ENCODE assay signal across 20 cellular contexts in the genomic region with DNA sequence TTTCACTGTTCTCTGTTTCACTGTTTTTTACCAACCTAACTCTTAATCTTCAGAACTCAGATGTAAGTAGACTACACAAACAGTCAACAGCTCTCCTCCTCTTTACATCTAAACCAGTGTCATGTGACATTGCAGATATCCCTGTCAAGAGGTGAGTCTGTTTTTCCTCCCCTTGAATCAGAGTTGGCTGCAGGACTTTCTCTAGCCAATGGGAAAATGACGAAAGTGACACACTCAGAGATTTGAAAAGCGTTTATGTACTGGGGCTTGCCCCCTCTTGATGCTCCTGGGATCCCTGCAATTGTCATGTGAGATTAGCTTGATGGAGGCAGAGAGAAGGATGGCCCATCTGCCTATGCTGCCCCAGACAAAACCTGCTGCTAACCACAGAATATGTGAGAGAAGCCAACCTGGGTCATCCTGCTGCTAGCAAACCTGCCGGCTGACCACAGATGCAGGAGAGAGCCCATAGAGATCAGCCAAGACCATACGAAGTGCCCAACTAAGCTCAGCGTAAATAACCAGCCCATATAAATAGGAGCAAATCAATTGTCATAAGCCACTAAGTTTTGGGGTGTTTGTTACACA.
"Had no signal": no experiment of that assay in that cellular context is flagged by ENCODE, and none has a peak within 500 bp of the region (broad histone marks: within the 10 kb centered on the region; RNA-seq: fewer than 3 reads in every experiment).

No MANE protein-coding gene starts in this region.

- DNase-seq: activated CD4-positive, alpha-beta T cell treated with anti-CD3 and anti-CD28 coated beads for 4 hours; activated CD8-positive, alpha-beta memory T cell treated with anti-CD3 and anti-CD28 coated beads, Interleukin-2, amount 50 U/mL, for 4 hours; activated CD8-positive, alpha-beta T cell treated with anti-CD3 and anti-CD28 coated beads for 36 hours; activated gamma-delta T cell treated with Interleukin-2 at 50 U/mL for 16 hours; activated naive CD4-positive, alpha-beta T cell treated with anti-CD3 and anti-CD28 coated beads, Interleukin-2, amount 10 ng/mL, durations not matched to agents 7 days and 5 days; activated naive CD8-positive, alpha-beta T cell treated with anti-CD3 and anti-CD28 coated beads for 36 hours; activated T-cell treated with anti-CD3 and anti-CD28 coated beads, Interleukin-2, amount 50 U/mL, for 72 hours; Karpas-422; MM.1S; NCI-H1105; NCI-H1436; NCI-H1694 treated with DMSO at 0.1 percent for 48 hours; NCI-H2029 treated with DMSO at 0.1 percent for 48 hours; NCI-H446; NCI-H526; NCI-H774; PC-3; SHP77 treated with DMSO at 0.1 percent for 48 hours; T-helper 1 cell had no signal

- ATAC-seq: activated CD4-positive, CD25-positive, alpha-beta regulatory T cell treated with anti-CD3 and anti-CD28 coated beads, Interleukin-2, amount 50 U/mL, for 24 hours; activated CD8-positive, alpha-beta T cell treated with anti-CD3 and anti-CD28 coated beads for 36 hours; activated T-cell treated with anti-CD3 and anti-CD28 coated beads, Interleukin-2, amount 50 U/mL, for 72 hours; PC-3 had no signal
